ENCODE assay signal across 16 cellular contexts in the genomic region with DNA sequence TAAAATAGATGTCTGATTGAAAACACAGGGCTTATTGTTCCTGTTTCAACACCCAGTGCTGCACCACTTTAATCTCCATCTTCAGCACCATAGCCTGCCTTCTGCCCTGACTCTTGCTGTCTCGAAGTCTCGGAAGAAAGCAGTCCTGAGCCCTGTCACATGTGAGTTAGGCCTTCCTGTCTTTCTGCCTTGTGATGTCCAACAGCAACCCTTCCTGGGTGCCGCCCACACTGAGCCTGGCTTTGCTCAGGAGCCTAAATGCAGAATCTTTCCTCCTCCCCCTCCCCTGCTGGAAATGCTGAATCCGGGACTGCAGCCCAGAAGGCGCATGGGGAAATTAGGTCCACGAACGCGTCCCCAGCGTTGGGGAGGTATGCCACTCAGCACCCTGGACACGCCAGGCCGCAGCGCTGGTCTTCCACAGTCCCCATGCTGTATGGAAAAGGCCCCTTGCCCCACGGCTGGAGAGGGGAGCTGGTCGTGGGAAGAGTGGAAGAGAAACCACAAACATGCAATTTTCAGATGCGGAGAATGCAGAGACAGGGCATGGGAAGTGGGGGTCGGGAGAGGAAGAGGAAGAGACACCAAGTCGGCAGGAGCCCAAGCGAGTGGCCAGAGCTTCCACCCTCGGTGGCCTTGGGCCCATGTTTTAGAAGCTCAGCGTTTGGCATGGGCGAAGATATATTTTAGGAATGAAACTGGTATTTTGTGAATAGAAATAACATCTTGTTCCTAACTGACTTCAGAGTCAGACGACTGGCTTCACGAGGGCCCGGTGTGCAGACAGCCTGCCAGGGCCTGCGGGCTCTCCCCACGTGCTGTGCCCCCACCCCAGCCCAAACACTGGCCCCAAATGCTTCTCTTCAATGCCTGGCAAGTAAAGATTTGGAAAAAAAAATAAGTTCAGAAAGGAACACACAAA.
DNase-seq lines count a peak whose midpoint lies in the region; TF ChIP-seq lines count a peak whose summit lies in the region.
"Had no signal": no experiment of that assay in that cellular context is flagged by ENCODE, and none has a peak within 500 bp of the region (broad histone marks: within the 10 kb centered on the region; RNA-seq: fewer than 3 reads in every experiment).

No MANE protein-coding gene starts in this region.

- H3K36me3 Mint-ChIP-seq in neural progenitor cell: peaks cover 9% of the 10 kb centered on the region

- H3K4me1 ChIP-seq in neuronal stem cell (ENCODE audit: control insufficient read depth in 2 of 2, insufficient read depth in 1 of 2, low read depth in 1 of 2, low read length in 2 of 2) (peaks cover 0 to 3% of the 10 kb centered on the region in 2 donors), tibial artery (peaks cover 0 to 25% (median 4%) of the 10 kb centered on the region in 4 donors), neural progenitor cell (no peaks in the 10 kb centered on the region)
- H3K4me1 ChIP-seq: Caco-2 had no signal

- no peak overlapping the region for H4K8ac ChIP-seq in neuronal stem cell (ENCODE audit: low read depth, low read length)

- H3K4me3 ChIP-seq in neuronal stem cell (ENCODE audit: low read length in 2 of 2) (no peak overlapping the region), tibial artery (peak overlapping the region; percentile 4 to 20), neural progenitor cell (no peak overlapping the region)

- H3K27me3 Mint-ChIP-seq in neural progenitor cell (ENCODE audit: insufficient read depth, low read depth): peaks cover 2% of the 10 kb centered on the region

- H3K36me3 ChIP-seq in neuronal stem cell (replicated peaks in 1 of 2; ENCODE audit: control insufficient read depth in 2 of 2, insufficient read depth in 2 of 2, low read length in 2 of 2) (no peaks in the 10 kb centered on the region), tibial artery (peaks cover 4 to 13% (median 5%) of the 10 kb centered on the region in 3 donors), neural progenitor cell (no peaks in the 10 kb centered on the region)

- whole genome bisulfite sequencing in neuronal stem cell (ENCODE audit: extremely low coverage in 2 of 2, insufficient read length in 2 of 2, insufficient replicate concordance in 1 of 2), 2 donors: no CpG with 5 or more reads among the region's 26 CpGs

- H2BK120ac ChIP-seq in neuronal stem cell (ENCODE audit: low read depth, low read length): no peak overlapping the region

- DNase-seq in SK-N-DZ (ENCODE audit: low spot score) (peak; percentile 21), foreskin melanocyte (peak; percentile 78), neuronal stem cell (ENCODE audit: low spot score) (no peak), tibial artery (peak in 1 of 2 donors; percentile 76), mesenteric fat pad (ENCODE audit: low spot score) (no peak), neural progenitor cell (ENCODE audit: low spot score) (no peak)
- DNase-seq in activated CD8-positive, alpha-beta memory T cell treated with anti-CD3 and anti-CD28 coated beads, Interleukin-2, amount 50 U/mL, for 48 hours: no peak
- no peak for DNase-seq in activated effector memory CD4-positive, alpha-beta T cell treated with anti-CD3 and anti-CD28 coated beads, Interleukin-2, amount 50 U/mL, for 16 hours
- DNase-seq: AML-193; Caco-2; DMS153; EL; HCEC 1CT; NCI-H187; NK-92 treated with Interleukin-12 subunit alpha and Interleukin-12 subunit beta, amount 100 ng/mL, for 24 hours; SHP77 treated with DMSO at 0.1 percent for 48 hours had no signal

- H2AFZ ChIP-seq in neuronal stem cell (ENCODE audit: low read length) (no peak overlapping the region), neural progenitor cell (replicated peaks) (no peak overlapping the region)

- no peak overlapping the region for H3K4me3 Mint-ChIP-seq in neural progenitor cell

- no peaks in the 10 kb centered on the region for H4K20me1 ChIP-seq in neural progenitor cell (ENCODE audit: low read depth)

- intact Hi-C loops in tibial artery (cut with DNase I; ENCODE audit: low total_unique reads): no loop called here

- no peaks in the 10 kb centered on the region for H3K79me2 ChIP-seq in neural progenitor cell (ENCODE audit: low read depth)

- no peak overlapping the region for H3K27ac Mint-ChIP-seq in neural progenitor cell

- H3K27ac ChIP-seq in neuronal stem cell (replicated peaks; ENCODE audit: low read length) (no peak overlapping the region), tibial artery (peak overlapping the region; percentile 74 to 83), neural progenitor cell (no peak overlapping the region)

- H3K4me1 Mint-ChIP-seq in neural progenitor cell: peaks cover 3% of the 10 kb centered on the region

- H2BK5ac ChIP-seq in neuronal stem cell (ENCODE audit: low read length): no peak overlapping the region

- no peaks in the 10 kb centered on the region for H3K9me3 Mint-ChIP-seq in neural progenitor cell

- H3K9ac ChIP-seq in neuronal stem cell (ENCODE audit: low read depth, low read length, poor library complexity): no peak overlapping the region
- no peak overlapping the region for H3K9ac ChIP-seq in neural progenitor cell

- H2BK15ac ChIP-seq in neuronal stem cell (ENCODE audit: low read length): no peak overlapping the region

- H3K18ac ChIP-seq in neuronal stem cell (ENCODE audit: low read length): peak overlapping the region; percentile 15

- no peaks in the 10 kb centered on the region for H3K27me3 ChIP-seq in neuronal stem cell (ENCODE audit: control insufficient read depth in 3 of 3, insufficient read depth in 3 of 3, low read depth in 1 of 3, low read length in 3 of 3)
- H3K27me3 ChIP-seq in tibial artery: no peaks in the 10 kb centered on the region
- H3K27me3 ChIP-seq in neural progenitor cell: no peaks in the 10 kb centered on the region

- no peaks in the 10 kb centered on the region for H3K79me1 ChIP-seq in neuronal stem cell (ENCODE audit: low read depth, low read length)

- no peak overlapping the region for H2AK5ac ChIP-seq in neuronal stem cell (ENCODE audit: low read depth, low read length)

- H3K4me2 ChIP-seq in neuronal stem cell (ENCODE audit: insufficient read depth, low read length, poor library complexity, severe bottlenecking): no peak overlapping the region
- H3K4me2 ChIP-seq in neural progenitor cell: no peak overlapping the region

- no peak overlapping the region for H2BK12ac ChIP-seq in neuronal stem cell (ENCODE audit: low read length)

- no peak for TF ChIP-seq CTCF in tibial artery (IDR thresholded peaks at IDR 0.05)
- TF ChIP-seq CTCF in neural progenitor cell (IDR thresholded peaks at IDR 0.05): no peak

- H3F3A ChIP-seq in neural progenitor cell (ENCODE audit: low read depth): no peaks in the 10 kb centered on the region

- no peak overlapping the region for H3K23ac ChIP-seq in neuronal stem cell (ENCODE audit: low read depth, low read length, poor library complexity)

- peaks cover 0 to 5% of the 10 kb centered on the region in 2 donors for H3K9me3 ChIP-seq in neuronal stem cell (replicated peaks in 1 of 2; ENCODE audit: control insufficient read depth in 2 of 2, insufficient read depth in 1 of 2, low read depth in 1 of 2, low read length in 2 of 2)
- H3K9me3 ChIP-seq in tibial artery: no peaks in the 10 kb centered on the region
- H3K9me3 ChIP-seq in neural progenitor cell (ENCODE audit: low read depth): no peaks in the 10 kb centered on the region
- H3K9me3 ChIP-seq: Caco-2 had no signal

- peak overlapping the region; percentile 17 for H3K4ac ChIP-seq in neuronal stem cell (ENCODE audit: low read length)

- H3K14ac ChIP-seq in neuronal stem cell (ENCODE audit: low read length): no peak overlapping the region

- H4K91ac ChIP-seq in neuronal stem cell (ENCODE audit: low read depth, low read length, poor library complexity): no peak overlapping the region

Comparison
In these comparisons a context has a peak if more than half of its experiments do, and no peak if none do; other contexts are left out.
1. DNase-seq: peak in SK-N-DZ (single experiment) and foreskin melanocyte (single experiment); none in neuronal stem cell (single experiment), activated CD8-positive, alpha-beta memory T cell treated with anti-CD3 and anti-CD28 coated beads, Interleukin-2, amount 50 U/mL, for 48 hours (single experiment), activated effector memory CD4-positive, alpha-beta T cell treated with anti-CD3 and anti-CD28 coated beads, Interleukin-2, amount 50 U/mL, for 16 hours (single experiment), mesenteric fat pad (single experiment) and neural progenitor cell (single experiment).
2. H3K27ac ChIP-seq: peak in tibial artery (2 of 2); none in neuronal stem cell (single experiment) and neural progenitor cell (single experiment).
3. H3K4me3 ChIP-seq: peak in tibial artery (2 of 2); none in neuronal stem cell (0 of 2) and neural progenitor cell (single experiment).